ENCODE assay signal across 21 cellular contexts in the genomic region with DNA sequence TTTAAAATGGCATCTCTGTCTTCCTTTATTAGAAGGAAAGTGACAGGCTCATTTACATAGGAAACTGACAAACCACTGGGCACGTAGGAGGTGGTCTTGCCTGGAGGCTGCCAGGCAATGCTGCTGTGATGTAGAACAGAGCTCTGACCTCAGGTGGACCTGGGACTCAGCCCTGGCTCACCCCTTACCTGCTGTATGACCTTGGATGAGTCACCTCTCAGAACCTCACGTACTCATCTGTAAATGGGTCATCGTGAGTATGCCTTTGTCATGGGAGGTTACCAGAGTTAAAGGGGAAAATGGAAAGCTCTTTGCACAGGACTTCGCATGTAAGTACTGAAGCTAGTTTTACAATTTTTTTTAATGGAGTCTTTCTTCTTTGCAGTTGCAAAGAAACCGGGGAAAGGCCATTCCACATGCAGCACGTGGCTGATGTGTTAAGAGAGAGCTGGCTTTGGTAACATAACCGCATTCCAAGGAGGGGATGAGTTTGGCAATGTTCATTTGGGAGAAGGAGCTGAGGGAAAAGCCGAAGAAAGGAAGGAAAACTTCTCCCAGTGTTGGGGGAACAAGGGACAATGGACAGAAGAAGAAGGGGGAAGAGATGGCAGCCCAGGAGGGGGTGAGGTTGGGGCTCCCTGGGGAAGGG. TPM values are rescaled to one million over a fixed set of nuclear protein-coding genes. Genes with fewer than 3 reads are reported as not detected.
DNase-seq lines count a peak whose midpoint lies in the region; ATAC-seq and TF ChIP-seq lines count a peak whose summit lies in the region.
"Had no signal": no experiment of that assay in that cellular context is flagged by ENCODE, and none has a peak within 500 bp of the region (broad histone marks: within the 10 kb centered on the region; RNA-seq: fewer than 3 reads in every experiment).

No MANE protein-coding gene starts in this region.

- H3K4me3 Mint-ChIP-seq in activated CD4-positive, alpha-beta T cell treated with anti-CD3 and anti-CD28 coated beads for 36 hours: no peak overlapping the region
- H3K4me3 Mint-ChIP-seq: activated B cell treated with CpG ODN at 0.5 μM for 24 hours; memory B cell; natural killer cell treated with Interleukin-12 subunit alpha and Interleukin-12 subunit beta and Interleukin-15 and Interleukin-18, amount 100 ng/mL, for 72 hours; T-helper 17 cell had no signal

- H3K4me1 ChIP-seq in NT2/D1 (ENCODE audit: insufficient read depth, insufficient read length): peaks cover 6% of the 10 kb centered on the region
- H3K4me1 ChIP-seq in neuronal stem cell (ENCODE audit: control insufficient read depth in 2 of 2, insufficient read depth in 1 of 2, low read depth in 1 of 2, low read length in 2 of 2): no peaks in the 10 kb centered on the region
- H3K4me1 ChIP-seq in spleen: no peaks in the 10 kb centered on the region
- H3K4me1 ChIP-seq: colonic mucosa, psoas muscle had no signal

- H3K27me3 Mint-ChIP-seq in activated CD4-positive, alpha-beta T cell treated with anti-CD3 and anti-CD28 coated beads for 36 hours: peaks cover 5% of the 10 kb centered on the region

- peak; percentile 11 for DNase-seq in activated CD4-positive, alpha-beta T cell treated with anti-CD3 and anti-CD28 coated beads for 36 hours
- no peak for DNase-seq in activated CD4-positive, alpha-beta T cell treated with anti-CD3 and anti-CD28 coated beads, Interleukin-2, amount 50 U/mL, for 4 hours
- peak; percentile 6 for DNase-seq in NT2/D1 (ENCODE audit: low read depth, low spot score)
- DNase-seq in fibroblast of mammary gland (ENCODE audit: low read depth): peak; percentile 42
- DNase-seq in neuronal stem cell (ENCODE audit: low spot score): no peak
- DNase-seq in spleen: no peak
- DNase-seq in NCI-H510A treated with DMSO at 0.1 percent for 48 hours (lab: John Stamatoyannopoulos, UW): no peak
- DNase-seq in mucosa of gallbladder (ENCODE audit: low spot score): no peak
- DNase-seq: activated B cell treated with CpG ODN at 0.5 μM for 24 hours; activated CD8-positive, alpha-beta memory T cell treated with anti-CD3 and anti-CD28 coated beads, Interleukin-2, amount 50 U/mL, for 4 hours; activated naive CD4-positive, alpha-beta T cell treated with Interleukin-2 at 50 U/mL for 16 hours; colonic mucosa; NCI-H187; psoas muscle; SHP77 treated with DMSO at 0.1 percent for 48 hours; stimulated activated naive CD4-positive, alpha-beta T cell treated with Interleukin-2 at 50 U/mL for 16 hours; T-helper 17 cell had no signal

- H3K9ac ChIP-seq in NT2/D1 (ENCODE audit: insufficient read length, low read depth) (no peak overlapping the region), neuronal stem cell (ENCODE audit: low read depth, low read length, poor library complexity) (no peak overlapping the region)

- no peaks in the 10 kb centered on the region for H3K36me3 Mint-ChIP-seq in activated CD4-positive, alpha-beta T cell treated with anti-CD3 and anti-CD28 coated beads for 36 hours (ENCODE audit: low read depth)
- H3K36me3 Mint-ChIP-seq: memory B cell; natural killer cell treated with Interleukin-12 subunit alpha and Interleukin-12 subunit beta and Interleukin-15 and Interleukin-18, amount 100 ng/mL, for 72 hours had no signal

- H3K23ac ChIP-seq in neuronal stem cell (ENCODE audit: low read depth, low read length, poor library complexity): no peak overlapping the region

- CTCF ChIA-PET in activated CD4-positive, alpha-beta T cell treated with anti-CD3 and anti-CD28 coated beads for 36 hours (lab: Charles Lee): interaction anchor here (0.7 kb wide), 1 partner anchor 1231 kb away, joined by 3 read pairs; no protein-coding TSS in a partner anchor

- TF ChIP-seq CTCF in fibroblast of mammary gland (conservative IDR thresholded peaks at IDR 0.05; ENCODE audit: control insufficient read depth, insufficient read depth, low read depth, low read length): no peak
- TF ChIP-seq CTCF in spleen (IDR thresholded peaks at IDR 0.05 in 8 of 11, conservative IDR thresholded peaks at IDR 0.05 in 3 of 11): no peak

- H4K91ac ChIP-seq in neuronal stem cell (ENCODE audit: low read depth, low read length, poor library complexity): no peak overlapping the region

- no peaks in the 10 kb centered on the region for H3K4me1 Mint-ChIP-seq in activated CD4-positive, alpha-beta T cell treated with anti-CD3 and anti-CD28 coated beads for 36 hours
- H3K4me1 Mint-ChIP-seq: activated B cell treated with CpG ODN at 0.5 μM for 24 hours, memory B cell, T-helper 17 cell had no signal

- H2AK5ac ChIP-seq in neuronal stem cell (ENCODE audit: low read depth, low read length): no peak overlapping the region

- POLR2A ChIA-PET in activated CD4-positive, alpha-beta T cell treated with anti-CD3 and anti-CD28 coated beads for 36 hours (lab: Charles Lee): no interaction called here

- H2BK15ac ChIP-seq in neuronal stem cell (ENCODE audit: low read length): no peak overlapping the region

- H3K18ac ChIP-seq in neuronal stem cell (ENCODE audit: low read length): no peak overlapping the region

- no CpG with 5 or more reads among the region's 8 CpGs for WGBS in neuronal stem cell (ENCODE audit: extremely low coverage in 2 of 2, insufficient read length in 2 of 2, insufficient replicate concordance in 1 of 2), 2 donors
- WGBS in spleen, 5 donors: 67 to 79% (median 76%) methylated on average over 8 of the region's 8 CpGs

- no peak overlapping the region for H3K4me2 ChIP-seq in neuronal stem cell (ENCODE audit: insufficient read depth, low read length, poor library complexity, severe bottlenecking)

- no peaks in the 10 kb centered on the region for H3K79me1 ChIP-seq in neuronal stem cell (ENCODE audit: low read depth, low read length)

- no peaks in the 10 kb centered on the region for H3K36me3 ChIP-seq in NT2/D1 (ENCODE audit: insufficient read depth, insufficient read length, low read length)
- H3K36me3 ChIP-seq in neuronal stem cell (replicated peaks in 1 of 2; ENCODE audit: control insufficient read depth in 2 of 2, insufficient read depth in 2 of 2, low read length in 2 of 2): no peaks in the 10 kb centered on the region
- H3K36me3 ChIP-seq in spleen: no peaks in the 10 kb centered on the region
- H3K36me3 ChIP-seq: colonic mucosa had no signal

- H3K9me3 ChIP-seq in NT2/D1 (ENCODE audit: insufficient read depth, low read length) (no peaks in the 10 kb centered on the region), neuronal stem cell (replicated peaks in 1 of 2; ENCODE audit: control insufficient read depth in 2 of 2, insufficient read depth in 1 of 2, low read depth in 1 of 2, low read length in 2 of 2) (no peaks in the 10 kb centered on the region), spleen (no peaks in the 10 kb centered on the region)
- H3K9me3 ChIP-seq: colonic mucosa, psoas muscle had no signal

- H3K14ac ChIP-seq in neuronal stem cell (ENCODE audit: low read length): peak overlapping the region; percentile 76

- no peak overlapping the region for H3K4ac ChIP-seq in neuronal stem cell (ENCODE audit: low read length)

- no peak for TF ChIP-seq POLR2A in spleen (IDR thresholded peaks at IDR 0.05)

- H3K27ac ChIP-seq in neuronal stem cell (replicated peaks; ENCODE audit: low read length): no peak overlapping the region
- H3K27ac ChIP-seq in spleen: no peak overlapping the region
- H3K27ac ChIP-seq: colonic mucosa, psoas muscle had no signal

- no peak overlapping the region for H4K8ac ChIP-seq in neuronal stem cell (ENCODE audit: low read depth, low read length)

- intact Hi-C loops in activated CD4-positive, alpha-beta T cell treated with anti-CD3 and anti-CD28 coated beads for 36 hours (cut with DNase I, micrococcal nuclease): no loop called here
- intact Hi-C loops in spleen (cut with DNase I; ENCODE audit: low total_unique reads): no loop called here

- H3K4me3 ChIP-seq in NT2/D1 (ENCODE audit: insufficient read length, low read depth) (no peak overlapping the region), fibroblast of mammary gland (ENCODE audit: control insufficient read depth, low read depth, low read length) (no peak overlapping the region), neuronal stem cell (ENCODE audit: low read length in 2 of 2) (peak overlapping the region in 1 of 2 donors; percentile 30), spleen (no peak overlapping the region)
- H3K4me3 ChIP-seq: colonic mucosa, psoas muscle had no signal

- H2BK12ac ChIP-seq in neuronal stem cell (ENCODE audit: low read length): no peak overlapping the region

- peak; percentile 69 for ATAC-seq in activated CD4-positive, alpha-beta T cell treated with anti-CD3 and anti-CD28 coated beads for 36 hours
- ATAC-seq: natural killer cell treated with Interleukin-12 subunit alpha and Interleukin-12 subunit beta and Interleukin-15 and Interleukin-18, amount 100 ng/mL, for 72 hours; psoas muscle; T-helper 17 cell had no signal

- no peak overlapping the region for H3K27ac Mint-ChIP-seq in activated CD4-positive, alpha-beta T cell treated with anti-CD3 and anti-CD28 coated beads for 36 hours
- H3K27ac Mint-ChIP-seq: activated B cell treated with CpG ODN at 0.5 μM for 24 hours; memory B cell; natural killer cell treated with Interleukin-12 subunit alpha and Interleukin-12 subunit beta and Interleukin-15 and Interleukin-18, amount 100 ng/mL, for 72 hours; T-helper 17 cell had no signal

- H2BK5ac ChIP-seq in neuronal stem cell (ENCODE audit: low read length): no peak overlapping the region

- no peak overlapping the region for H2BK120ac ChIP-seq in neuronal stem cell (ENCODE audit: low read depth, low read length)

- H3K27me3 ChIP-seq in NT2/D1 (ENCODE audit: insufficient read depth, insufficient read length): no peaks in the 10 kb centered on the region
- peaks cover 0 to 9% (median 0%) of the 10 kb centered on the region in 3 experiments for H3K27me3 ChIP-seq in neuronal stem cell (ENCODE audit: control insufficient read depth in 3 of 3, insufficient read depth in 3 of 3, low read depth in 1 of 3, low read length in 3 of 3)
- peaks cover 0 to 28% (median 0%) of the 10 kb centered on the region in 7 donors for H3K27me3 ChIP-seq in spleen (replicated peaks in 1 of 7)
- H3K27me3 ChIP-seq: colonic mucosa had no signal

- no peaks in the 10 kb centered on the region for H3K9me3 Mint-ChIP-seq in activated CD4-positive, alpha-beta T cell treated with anti-CD3 and anti-CD28 coated beads for 36 hours (ENCODE audit: low read depth)
- H3K9me3 Mint-ChIP-seq: activated B cell treated with CpG ODN at 0.5 μM for 24 hours; memory B cell; natural killer cell treated with Interleukin-12 subunit alpha and Interleukin-12 subunit beta and Interleukin-15 and Interleukin-18, amount 100 ng/mL, for 72 hours had no signal

- no peak overlapping the region for H2AFZ ChIP-seq in neuronal stem cell (ENCODE audit: low read length)

RNA-seq across cellular contexts. Expression of gene LONP2, which starts 37.4 kb away (rescaled TPM):
- total RNA-seq in activated CD4-positive, alpha-beta T cell treated with anti-CD3 and anti-CD28 coated beads for 36 hours: 10 to 100 TPM; 60.3 to 63.2 TPM
- polyA plus RNA-seq in neuronal stem cell (2013, experiment 1 of 2): 11.5 TPM
- 11.7 TPM for polyA plus RNA-seq in neuronal stem cell (2013, experiment 2 of 2)
- total RNA-seq in spleen: 10 to 100 TPM; 50.3 to 75.4 (median 61.3) TPM
- 10 to 100 TPM; 20.1 to 36.0 (median 30.0) TPM for polyA plus RNA-seq in spleen
- total RNA-seq in mucosa of gallbladder: 104 TPM

RNA-seq across cellular contexts. Expression of gene ABCC11, which starts 40.6 kb away (rescaled TPM):
- total RNA-seq in activated CD4-positive, alpha-beta T cell treated with anti-CD3 and anti-CD28 coated beads for 36 hours: under 1 TPM; 0.07 to 0.35 TPM
- polyA plus RNA-seq in neuronal stem cell (2013, experiment 1 of 2): 0.03 TPM
- polyA plus RNA-seq in neuronal stem cell (2013, experiment 2 of 2): 0.01 TPM
- total RNA-seq in spleen: under 1 TPM in 4 of 7 donors, not detected in 3; 0.17 to 0.37 (median 0.19) TPM
- polyA plus RNA-seq in spleen: under 1 TPM in 2 of 3 donors, not detected in 1; 0.05 to 0.06 TPM
- total RNA-seq in mucosa of gallbladder: 0.81 TPM
- total RNA-seq: A172; activated B cell treated with CpG ODN at 0.5 μM for 24 hours; colonic mucosa; HT1080; natural killer cell treated with Interleukin-12 subunit alpha and Interleukin-12 subunit beta and Interleukin-15 and Interleukin-18, amount 100 ng/mL, for 72 hours; T-helper 17 cell had no signal

RNA-seq across cellular contexts. Expression of gene ABCC12, which starts 50.9 kb away (rescaled TPM):
- total RNA-seq in activated CD4-positive, alpha-beta T cell treated with anti-CD3 and anti-CD28 coated beads for 36 hours: not detected
- 0.11 TPM for polyA plus RNA-seq in neuronal stem cell (2013, experiment 1 of 2)
- polyA plus RNA-seq in neuronal stem cell (2013, experiment 2 of 2): 0.06 TPM
- total RNA-seq in spleen: not detected
- not detected for polyA plus RNA-seq in spleen
- 0.69 TPM for total RNA-seq in mucosa of gallbladder
- total RNA-seq: A172; activated B cell treated with CpG ODN at 0.5 μM for 24 hours; colonic mucosa; HT1080; natural killer cell treated with Interleukin-12 subunit alpha and Interleukin-12 subunit beta and Interleukin-15 and Interleukin-18, amount 100 ng/mL, for 72 hours; T-helper 17 cell had no signal

Comparison
In these comparisons a context has a peak if more than half of its experiments do, and no peak if none do; other contexts are left out.
1. DNase-seq: peak in activated CD4-positive, alpha-beta T cell treated with anti-CD3 and anti-CD28 coated beads for 36 hours (single experiment), NT2/D1 (single experiment) and fibroblast of mammary gland (single experiment); none in activated CD4-positive, alpha-beta T cell treated with anti-CD3 and anti-CD28 coated beads, Interleukin-2, amount 50 U/mL, for 4 hours (0 of 2), neuronal stem cell (single experiment), spleen (single experiment), NCI-H510A treated with DMSO at 0.1 percent for 48 hours (single experiment) and mucosa of gallbladder (single experiment).